20 cellular contexts compared by ENCODE assay signal in genomic region chr17:51032850-51033249, GRCh38.
DNase-seq lines count a peak whose midpoint lies in the region; ATAC-seq, FAIRE-seq and TF ChIP-seq lines count a peak whose summit lies in the region.
"Had no signal": no experiment of that assay in that cellular context is flagged by ENCODE, and none has a peak within 500 bp of the region (broad histone marks: within the 10 kb centered on the region; RNA-seq: fewer than 3 reads in every experiment).

No MANE protein-coding gene starts in this region.

- H3K79me2 ChIP-seq in H9 (ENCODE audit: insufficient read depth, low read length) = no peaks in the 10 kb centered on the region

- DNase-seq in AG10803 (ENCODE audit: low read depth) (peak; percentile 39), H54 (ENCODE audit: insufficient read length, low spot score) (no peak), amniotic epithelial cell (ENCODE audit: low read depth) (peak; percentile 57), non-pigmented ciliary epithelial cell (ENCODE audit: low read depth) (peak; percentile 28), NCI-H1436 (lab: John Stamatoyannopoulos, UW) (no peak), H9 (no peak)
- DNase-seq: BE2C, DMS79, GOT3, KG1, NCI-H1105, NCI-H2081, NCI-H446, NCI-H526, SJCRH30, T-helper 1 cell had no signal

- no peak overlapping the region for H3K56ac ChIP-seq in H9 (ENCODE audit: insufficient read length, low read depth, low read length)

- H3K4me1 ChIP-seq in H9 (ENCODE audit: insufficient read depth, low read length) = no peaks in the 10 kb centered on the region; the same call in 1 of the 2 replicates
- H3K4me1 ChIP-seq: BE2C, SJCRH30 had no signal

- no peak overlapping the region for H4K8ac ChIP-seq in H9 (replicated peaks; ENCODE audit: insufficient read length, low read depth, low read length)

- H2BK5ac ChIP-seq in H9 (ENCODE audit: insufficient read length, low read length) = no peak overlapping the region

- no peak overlapping the region for H2BK12ac ChIP-seq in H9 (ENCODE audit: insufficient read length, low read depth, low read length)

- H3K23ac ChIP-seq in H9 (ENCODE audit: insufficient read length, low read depth, low read length) = no peak overlapping the region

- H3K4me1 Mint-ChIP-seq in H9 = peaks cover 13 to 16% of the 10 kb centered on the region in 2 experiments

- no peaks in the 10 kb centered on the region for H3K79me1 ChIP-seq in H9 (ENCODE audit: insufficient read depth, low read depth, low read length, poor library complexity, severe bottlenecking)

- no peak for TF ChIP-seq POLR2A in H54 (IDR thresholded peaks at IDR 0.05; ENCODE audit: low read depth, low read length)

- no peak overlapping the region for H3K4ac ChIP-seq in H9 (ENCODE audit: low read depth, low read length)

- no peak overlapping the region for H4K5ac ChIP-seq in H9 (ENCODE audit: insufficient read length, low read depth, low read length)

- H3K27ac Mint-ChIP-seq in H9 = no peak overlapping the region

- H2BK20ac ChIP-seq in H9 (ENCODE audit: low read depth, low read length, poor library complexity, severe bottlenecking) = no peak overlapping the region

- no peak overlapping the region for H3K4me3 ChIP-seq in AG10803 (ENCODE audit: low read length)
- H3K4me3 ChIP-seq: SJCRH30 had no signal

- no peak overlapping the region for H3K9ac ChIP-seq in H9 (ENCODE audit: extremely low read depth, insufficient read length, low read length)

- H3K36me3 Mint-ChIP-seq in H9 (ENCODE audit: insufficient read depth in 1 of 3, low read depth in 3 of 3) = peaks cover 0 to 2% (median 0%) of the 10 kb centered on the region in 3 experiments; a peak in 4 of 7 replicates

- H2BK15ac ChIP-seq in H9 (ENCODE audit: low read depth, low read length) = no peak overlapping the region

- no peaks in the 10 kb centered on the region for H3K27me3 ChIP-seq in H9 (ENCODE audit: insufficient read depth, low read length)
- H3K27me3 ChIP-seq: BE2C, SJCRH30 had no signal

- no peak overlapping the region for H2AFZ ChIP-seq in H9 (ENCODE audit: low read length)

- no peak for TF ChIP-seq CTCF in AG10803 (conservative IDR thresholded peaks at IDR 0.05; ENCODE audit: low read length)
- TF ChIP-seq CTCF in H9 (conservative IDR thresholded peaks at IDR 0.05) = no peak

- no peak overlapping the region for H3K4me2 ChIP-seq in H9 (ENCODE audit: insufficient read depth, insufficient read length, low read length)

- peak; percentile 38 for FAIRE-seq in H54 (lab: Jason Lieb, UNC)
- FAIRE-seq: A204.1, GM12892, RCC 7860 had no signal

- H3T11ph ChIP-seq in H9 (ENCODE audit: low read length) = no peak overlapping the region

- no peak overlapping the region for H4K91ac ChIP-seq in H9 (ENCODE audit: insufficient read length, low read depth, low read length)

- no peak for ATAC-seq in HG02678 (IDR thresholded peaks at IDR 0.05; ENCODE audit: unreplicated experiment)

- H3K9me3 Mint-ChIP-seq in H9 = no peaks in the 10 kb centered on the region

- no peaks in the 10 kb centered on the region for H3K27me3 Mint-ChIP-seq in H9 (ENCODE audit: low read depth)

- no peak overlapping the region for H2AK5ac ChIP-seq in H9 (ENCODE audit: insufficient read length, low read length)

- no peak overlapping the region for H3K14ac ChIP-seq in H9 (ENCODE audit: insufficient read depth, low read length)

- H3K23me2 ChIP-seq in H9 (ENCODE audit: insufficient read length, low read depth, low read length, poor library complexity, severe bottlenecking) = no peaks in the 10 kb centered on the region

- no peaks in the 10 kb centered on the region for H4K20me1 ChIP-seq in H9 (ENCODE audit: control insufficient read depth, insufficient read depth, insufficient read length)

- H2BK120ac ChIP-seq in H9 (ENCODE audit: low read depth, low read length, poor library complexity, severe bottlenecking) = no peak overlapping the region

- H3K4me3 Mint-ChIP-seq in H9 = no peak overlapping the region

- WGBS in H9 (ENCODE audit: extremely low coverage, insufficient read length, low lambda C conversion rate) = no CpG with 5 or more reads among the region's 4 CpGs

- no peaks in the 10 kb centered on the region for H3K9me3 ChIP-seq in H9 (ENCODE audit: control insufficient read depth, low read depth, low read length)
- H3K9me3 ChIP-seq: BE2C, SJCRH30 had no signal

- H3K18ac ChIP-seq in H9 (ENCODE audit: insufficient read length, low read depth, low read length) = no peak overlapping the region

- H3K27ac ChIP-seq in H9 (ENCODE audit: insufficient read length, low read depth, low read length) = no peak overlapping the region
- H3K27ac ChIP-seq: SJCRH30 had no signal

Comparison
In these comparisons a context has a peak if more than half of its experiments do, and no peak if none do; other contexts are left out.
1. DNase-seq: peak in AG10803 (single experiment), amniotic epithelial cell (single experiment) and non-pigmented ciliary epithelial cell (single experiment); none in H54 (single experiment), NCI-H1436 (single experiment) and H9 (single experiment).